In genomic region chr16:63192969-63193368, GRCh38 we compare ENCODE assay signal across 26 cellular contexts.
"Had no signal": no experiment of that assay in that cellular context is flagged by ENCODE, and none has a peak within 500 bp of the region (broad histone marks: within the 10 kb centered on the region; RNA-seq: fewer than 3 reads in every experiment).

No MANE protein-coding gene starts in this region.

- H3K4me2 ChIP-seq: neural progenitor cell had no signal

- H3K27ac Mint-ChIP-seq: naive thymus-derived CD4-positive, alpha-beta T cell; natural killer cell; nephron; neural progenitor cell; stimulated activated effector memory CD8-positive, alpha-beta T cell treated with anti-CD3 and anti-CD28 coated beads, Interleukin-12 subunit alpha, Interleukin-12 subunit beta, amount 100 ng/mL, for 72 hours; stimulated activated naive CD8-positive, alpha-beta T cell treated with anti-CD3 and anti-CD28 coated beads, Interleukin-15, amount 100 ng/mL, for 72 hours had no signal

- H3K4me3 Mint-ChIP-seq: naive thymus-derived CD4-positive, alpha-beta T cell; natural killer cell; nephron; neural progenitor cell; stimulated activated effector memory CD8-positive, alpha-beta T cell treated with anti-CD3 and anti-CD28 coated beads, Interleukin-12 subunit alpha, Interleukin-12 subunit beta, amount 100 ng/mL, for 72 hours; stimulated activated naive CD8-positive, alpha-beta T cell treated with anti-CD3 and anti-CD28 coated beads, Interleukin-15, amount 100 ng/mL, for 72 hours had no signal

- ATAC-seq: naive thymus-derived CD4-positive, alpha-beta T cell; natural killer cell; pancreas; right cardiac atrium; right lobe of liver; stimulated activated effector memory CD8-positive, alpha-beta T cell treated with anti-CD3 and anti-CD28 coated beads, Interleukin-12 subunit alpha, Interleukin-12 subunit beta, amount 100 ng/mL, for 72 hours; stimulated activated naive CD8-positive, alpha-beta T cell treated with anti-CD3 and anti-CD28 coated beads, Interleukin-15, amount 100 ng/mL, for 72 hours; stimulated activated naive CD8-positive, alpha-beta T cell treated with anti-CD3 and anti-CD28 coated beads, Interleukin-15, Interleukin-2, amounts not matched to agents 100 U/mL and 50 U/mL, for 24 hours had no signal

- H3K4me1 ChIP-seq: neural progenitor cell, prostate gland, right lobe of liver, suprapubic skin, testis, tibial artery, upper lobe of left lung, vagina had no signal

- DNase-seq: naive thymus-derived CD4-positive, alpha-beta T cell; natural killer cell; occipital lobe; pancreas; right cardiac atrium; right lobe of liver; sigmoid colon; small intestine; stimulated activated CD4-positive, alpha-beta T cell treated with anti-CD3 and anti-CD28 coated beads, Interleukin-15, amount 100 ng/mL, for 24 hours; stimulated activated CD4-positive, alpha-beta T cell treated with anti-CD3 and anti-CD28 coated beads, Interleukin-2, amount 100 ng/mL, for 24 hours; stimulated activated CD4-positive, alpha-beta T cell treated with anti-CD3 and anti-CD28 coated beads, Interleukin-2, amount 100 ng/mL, for 48 hours; stimulated activated CD4-positive, alpha-beta T cell treated with anti-CD3 and anti-CD28 coated beads, Interleukin-4, amount 100 ng/mL, for 24 hours; stimulated activated naive CD4-positive, alpha-beta T cell; stimulated activated naive CD8-positive, alpha-beta T cell treated with anti-CD3 and anti-CD28 coated beads, Interleukin-15, amount 100 ng/mL, for 72 hours; stimulated activated naive CD8-positive, alpha-beta T cell treated with anti-CD3 and anti-CD28 coated beads, Interleukin-15, Interleukin-2, amounts not matched to agents 100 U/mL and 50 U/mL, for 24 hours; substantia nigra; testis; tibial artery; transverse colon; upper lobe of left lung had no signal

- H3K36me3 ChIP-seq: pancreas, prostate gland, right lobe of liver, sigmoid colon, suprapubic skin, tibial artery, transverse colon, upper lobe of left lung, vagina had no signal

- H3K9me3 Mint-ChIP-seq: nephron had no signal

- H3K4me3 ChIP-seq: neural progenitor cell, pancreas, prostate gland, right lobe of liver, sigmoid colon, suprapubic skin, testis, tibial artery, transverse colon, upper lobe of left lung, vagina had no signal

- H2AFZ ChIP-seq: neural progenitor cell had no signal

- H3K9me3 ChIP-seq: pancreas, prostate gland, right lobe of liver, sigmoid colon, suprapubic skin, testis, tibial artery, transverse colon, upper lobe of left lung, vagina had no signal

- H3K4me1 Mint-ChIP-seq: naive thymus-derived CD4-positive, alpha-beta T cell; natural killer cell; nephron; stimulated activated effector memory CD8-positive, alpha-beta T cell treated with anti-CD3 and anti-CD28 coated beads, Interleukin-12 subunit alpha, Interleukin-12 subunit beta, amount 100 ng/mL, for 72 hours; stimulated activated naive CD8-positive, alpha-beta T cell treated with anti-CD3 and anti-CD28 coated beads, Interleukin-15, amount 100 ng/mL, for 72 hours had no signal

- H3K27me3 ChIP-seq: neural progenitor cell, pancreas, right lobe of liver, sigmoid colon, suprapubic skin, testis, tibial artery, transverse colon, upper lobe of left lung, vagina had no signal

- H3K27ac ChIP-seq: neural progenitor cell, pancreas, prostate gland, right lobe of liver, sigmoid colon, suprapubic skin, testis, tibial artery, transverse colon, upper lobe of left lung, vagina had no signal

- H3K27me3 Mint-ChIP-seq: naive thymus-derived CD4-positive, alpha-beta T cell; stimulated activated naive CD8-positive, alpha-beta T cell treated with anti-CD3 and anti-CD28 coated beads, Interleukin-15, amount 100 ng/mL, for 72 hours had no signal

- H3K36me3 Mint-ChIP-seq: naive thymus-derived CD4-positive, alpha-beta T cell; neural progenitor cell; stimulated activated effector memory CD8-positive, alpha-beta T cell treated with anti-CD3 and anti-CD28 coated beads, Interleukin-12 subunit alpha, Interleukin-12 subunit beta, amount 100 ng/mL, for 72 hours had no signal
